Comparison of ENCODE assay signal across 8 cellular contexts in genomic region chrX:107675823-107676555, GRCh38. TPM values are rescaled to one million over a fixed set of nuclear protein-coding genes. Genes with fewer than 3 reads are reported as not detected.
A peak's percentile ranks its signal among the peaks of the same experiment; 100 is the strongest.
DNase-seq lines count a peak whose midpoint lies in the region; ATAC-seq and TF ChIP-seq lines count a peak whose summit lies in the region.

No MANE protein-coding gene starts in this region.

- H3K4me1 ChIP-seq in Panc1 (ENCODE audit: control insufficient read depth, insufficient read depth, low read length), result peaks cover 25% of the 10 kb centered on the region
- peaks cover 19 to 29% of the 10 kb centered on the region in 2 donors for H3K4me1 ChIP-seq in mucosa of rectum (ENCODE audit: control insufficient read depth in 2 of 2, insufficient read depth in 2 of 2, low read length in 2 of 2)

- H3K9ac ChIP-seq in mucosa of rectum (ENCODE audit: low read depth in 1 of 2, low read length in 2 of 2), result peak overlapping the region; percentile 77 to 79

- no peaks in the 10 kb centered on the region for H3K27me3 Mint-ChIP-seq in chondrocyte (ENCODE audit: low read depth)

- H3K27ac ChIP-seq in Panc1 (ENCODE audit: low read length) (peak overlapping the region; percentile 94), mucosa of rectum (ENCODE audit: low read depth in 2 of 2, low read length in 2 of 2) (peak overlapping the region; percentile 92)

- POLR2A ChIA-PET in HEK293T (lab: Yijun Ruan, JAX) (interaction anchor here (0.7 to 23.6 kb wide), 22 partner anchors 7 to 134 kb away, joined by 3 to 724 read pairs (median 6); partner anchors contain the start of genes NCBP2L, PRPS1 and TSC22D3), Panc1 (lab: Charles Lee) (interaction anchor here (1.6 kb wide), 1 partner anchor 48 kb away, joined by 3 read pairs; the partner anchor contains the start of gene PRPS1)

- DNase-seq in HEK293T (ENCODE audit: extremely low spot score) (no peak), Panc1 (ENCODE audit: low read depth, low spot score) (no peak), chondrocyte (ENCODE audit: low spot score) (no peak), T-helper 9 cell (no peak), DMS114 treated with DMSO at 0.1 percent for 48 hours (lab: John Stamatoyannopoulos, UW; ENCODE audit: unreplicated experiment) (no peak)

- CTCF ChIA-PET in HEK293T (lab: Yijun Ruan, JAX) (interaction anchor here (1.0 to 7.5 kb wide), 3 partner anchors 42 to 100 kb away, joined by 4 to 86 read pairs (median 83); partner anchors contain the start of genes NCBP2L and TSC22D3), Panc1 (lab: Charles Lee) (no interaction called here)

- ATAC-seq in Panc1 (0 out of 2 replicates have a peak, but pooled peaks have one; percentile 10), HG03432 (IDR thresholded peaks at IDR 0.05; ENCODE audit: unreplicated experiment) (no peak), HG03442 (IDR thresholded peaks at IDR 0.05; ENCODE audit: unreplicated experiment) (no peak)

- peak overlapping the region; percentile 97 for H3K27ac Mint-ChIP-seq in chondrocyte (ENCODE audit: unreplicated experiment)

- no peaks in the 10 kb centered on the region for H3K36me3 Mint-ChIP-seq in chondrocyte (ENCODE audit: low read depth)

- peak overlapping the region; percentile 81 for H3K4me3 ChIP-seq in Panc1 (ENCODE audit: low read depth in 2 of 2, low read length in 2 of 2)
- H3K4me3 ChIP-seq in mucosa of rectum (ENCODE audit: low read length in 2 of 2), result peak overlapping the region; percentile 73 to 78

- H3K9me3 ChIP-seq in Panc1 (ENCODE audit: control insufficient read depth, insufficient read depth, low read depth, low read length), result no peaks in the 10 kb centered on the region
- no peaks in the 10 kb centered on the region for H3K9me3 ChIP-seq in mucosa of rectum (ENCODE audit: control insufficient read depth in 2 of 2, low read length in 2 of 2)

- H3K4me1 Mint-ChIP-seq in chondrocyte (ENCODE audit: low read depth), result peaks cover 64% of the 10 kb centered on the region

- TF ChIP-seq CTCF in Panc1 (IDR thresholded peaks at IDR 0.05), result no peak
- no peak for TF ChIP-seq CTCF in chondrocyte (IDR thresholded peaks at IDR 0.05)

- H3K4me3 Mint-ChIP-seq in chondrocyte (ENCODE audit: unreplicated experiment), result peak overlapping the region; percentile 76

- peaks cover 4% of the 10 kb centered on the region for H3K9me3 Mint-ChIP-seq in chondrocyte (ENCODE audit: low read depth)

- in situ Hi-C loops in Panc1 (cut with HindIII; ENCODE audit: low pct_unique_long_range_greater_than_20kb, low sequenced_read_pairs), result no loop called here

- intact Hi-C loops in Panc1 (cut with micrococcal nuclease; ENCODE audit: unreplicated experiment), result loop anchor here (5.0 kb wide), 1 partner anchor 101 kb away; the partner anchor contains the start of genes NCBP2L and TSC22D3

- BruUV-seq in Panc1 (replicated peaks; lab: Mats Ljungman, UMichigan), result no TSS peak

- H3K27me3 ChIP-seq in Panc1 (ENCODE audit: control insufficient read depth, insufficient read depth, low read length) (0 out of 2 replicates have a peak, but pooled peaks cover 2% of the 10 kb centered on the region), mucosa of rectum (ENCODE audit: control insufficient read depth in 2 of 2, insufficient read depth in 2 of 2, low read length in 2 of 2) (no peaks in the 10 kb centered on the region)

- H3K36me3 ChIP-seq in Panc1 (ENCODE audit: control insufficient read depth, insufficient read depth, low read length), result no peaks in the 10 kb centered on the region
- no peaks in the 10 kb centered on the region for H3K36me3 ChIP-seq in mucosa of rectum (ENCODE audit: control insufficient read depth in 2 of 2, insufficient read depth in 2 of 2, low read length in 2 of 2)

TF ChIP-seq in HEK293T, 16 proteins besides CTCF, POLR2A, EP300 and RAD21:
- TF ChIP-seq FOXM1 (IDR thresholded peaks at IDR 0.05; ENCODE audit: borderline replicate concordance) (no peak), CTBP1 (IDR thresholded peaks at IDR 0.05; ENCODE audit: borderline replicate concordance) (peak; percentile 4; the same call in 1 of the 2 replicates)

RNA-seq across cellular contexts. Expression of gene PRPS1, which starts 47.7 kb away (rescaled TPM):
- total RNA-seq in Panc1 (2021; ENCODE audit: unreplicated experiment), result 152 TPM
- polyA plus RNA-seq in Panc1 (2012; ENCODE audit: insufficient read length), result 127 TPM
- 30.5 to 40.6 TPM (median 31.6 TPM) in 3 replicates for total RNA-seq in chondrocyte
